In genomic region chr17:65656390-65657250, GRCh38 we compare ENCODE assay signal across 12 cellular contexts.
DNase-seq lines count a peak whose midpoint lies in the region; ATAC-seq, FAIRE-seq and TF ChIP-seq lines count a peak whose summit lies in the region.
"Had no signal": no experiment of that assay in that cellular context is flagged by ENCODE, and none has a peak within 500 bp of the region (broad histone marks: within the 10 kb centered on the region; RNA-seq: fewer than 3 reads in every experiment).

No MANE protein-coding gene starts in this region.

- H3K9me1 ChIP-seq in K562 (ENCODE audit: control insufficient read depth, insufficient read depth, low read length): no peaks in the 10 kb centered on the region

- no peaks in the 10 kb centered on the region for H3K27me3 ChIP-seq in HepG2 (ENCODE audit: control insufficient read depth in 1 of 2, insufficient read depth in 2 of 2, low read length in 2 of 2)
- H3K27me3 ChIP-seq in right lobe of liver: no peaks in the 10 kb centered on the region
- peaks cover 0 to 7% of the 10 kb centered on the region in 2 experiments; a peak in 2 of 5 replicates for H3K27me3 ChIP-seq in K562 (ENCODE audit: control insufficient read depth in 2 of 2, insufficient read depth in 2 of 2, low read length in 2 of 2)

- DNase-seq in HepG2 (ENCODE audit: low spot score): peak; percentile 80
- DNase-seq in right lobe of liver: no peak
- DNase-seq in K562 (ENCODE audit: extremely low read depth in 1 of 4, low spot score in 3 of 4): no peak
- peak; percentile 23 to 77 for DNase-seq in stimulated activated naive CD8-positive, alpha-beta T cell treated with anti-CD3 and anti-CD28 coated beads, Interleukin-15, amount 100 ng/mL, for 72 hours
- no peak for DNase-seq in osteocyte (ENCODE audit: extremely low spot score, unreplicated experiment)
- DNase-seq in ecto neural progenitor cell (ENCODE audit: low spot score): no peak
- no peak for DNase-seq in erythroblast (lab: John Stamatoyannopoulos, UW)
- DNase-seq: NCI-H526 treated with DMSO at 0.1 percent for 48 hours had no signal

- TF ChIP-seq CTCF in HepG2 (CRISPR knock-in tag; IDR thresholded peaks at IDR 0.05): no peak
- no peak for TF ChIP-seq CTCF in right lobe of liver (IDR thresholded peaks at IDR 0.05)
- no peak for TF ChIP-seq CTCF in K562 (IDR thresholded peaks at IDR 0.05 in 2 of 3, conservative IDR thresholded peaks at IDR 0.05 in 1 of 3; ENCODE audit: insufficient read depth in 2 of 3, low read depth in 1 of 3, low read length in 3 of 3)
- no peak for TF ChIP-seq CTCF in osteocyte (IDR thresholded peaks at IDR 0.05)

- no peak for TF ChIP-seq POLR2A in HepG2 (IDR thresholded peaks at IDR 0.05; ENCODE audit: insufficient read depth in 1 of 2, low read depth in 2 of 2, low read length in 2 of 2)
- no peak for TF ChIP-seq POLR2A in right lobe of liver (IDR thresholded peaks at IDR 0.05)
- TF ChIP-seq POLR2A in K562 (conservative IDR thresholded peaks at IDR 0.05): no peak
- TF ChIP-seq POLR2A in erythroblast (IDR thresholded peaks at IDR 0.05; ENCODE audit: low read length): no peak

- intact Hi-C loops in HepG2 (cut with micrococcal nuclease; ENCODE audit: unreplicated experiment) (no loop called here), right lobe of liver (cut with DNase I) (no loop called here), K562 (cut with micrococcal nuclease) (no loop called here)

- FAIRE-seq in HepG2 (lab: Jason Lieb, UNC): peak; percentile 95
- FAIRE-seq in K562 (lab: Jason Lieb, UNC): no peak

- H3K9me3 Mint-ChIP-seq in stimulated activated naive CD8-positive, alpha-beta T cell treated with anti-CD3 and anti-CD28 coated beads, Interleukin-15, amount 100 ng/mL, for 72 hours: peaks cover 0 to 8% of the 10 kb centered on the region in 2 donors
- H3K9me3 Mint-ChIP-seq in osteocyte (ENCODE audit: unreplicated experiment): no peaks in the 10 kb centered on the region
- H3K9me3 Mint-ChIP-seq: natural killer cell treated with Interleukin-12 subunit alpha and Interleukin-12 subunit beta and Interleukin-15 and Interleukin-18, amount 100 ng/mL, for 72 hours had no signal

- TF ChIP-seq EP300 in HepG2 (IDR thresholded peaks at IDR 0.05; ENCODE audit: low read depth in 2 of 2, low read length in 2 of 2): peak in 1 of 2 experiments; percentile 79; a peak in 2 of 4 replicates
- TF ChIP-seq EP300 in HepG2 (CRISPR knock-in tag; IDR thresholded peaks at IDR 0.05; ENCODE audit: borderline replicate concordance): peak; percentile 53; the same call in 1 of the 2 replicates
- no peak for TF ChIP-seq EP300 in K562 (IDR thresholded peaks at IDR 0.05; ENCODE audit: low read length)

- in situ Hi-C loops in HepG2 (cut with HindIII; ENCODE audit: extremely low pct_ligation_motif_present, low pct_unique_long_range_greater_than_20kb): no loop called here
- in situ Hi-C loops in K562 (cut with MboI): no loop called here

- WGBS in HepG2 (ENCODE audit: low lambda C conversion rate): 8% methylated on average over 7 of the region's 7 CpGs
- 44% methylated on average over 7 of the region's 7 CpGs for WGBS in right lobe of liver (ENCODE audit: insufficient coverage, low coverage, low lambda C conversion rate, missing lambda C conversion rate)
- 2% methylated on average over 7 of the region's 7 CpGs for WGBS in K562 (ENCODE audit: insufficient coverage, low coverage, missing lambda C conversion rate)

- H4K20me1 ChIP-seq in HepG2 (ENCODE audit: insufficient read depth, low read length): no peaks in the 10 kb centered on the region
- H4K20me1 ChIP-seq in K562 (replicated peaks; ENCODE audit: control insufficient read depth, insufficient read depth, low read length): no peaks in the 10 kb centered on the region

- CTCF ChIA-PET in HepG2 (lab: Yijun Ruan, JAX; ENCODE audit: low intra/inter-chr PET ratio, low total read pairs): interaction anchor here (0.8 kb wide), 1 partner anchor 138 kb away, joined by 3 read pairs; no protein-coding TSS in a partner anchor
- CTCF ChIA-PET in K562 (lab: Yijun Ruan, JAX; ENCODE audit: low intra/inter-chr PET ratio): no interaction called here

- H3K4me1 Mint-ChIP-seq in stimulated activated naive CD8-positive, alpha-beta T cell treated with anti-CD3 and anti-CD28 coated beads, Interleukin-15, amount 100 ng/mL, for 72 hours: peaks cover 19% of the 10 kb centered on the region
- H3K4me1 Mint-ChIP-seq in osteocyte (ENCODE audit: unreplicated experiment): peaks cover 4% of the 10 kb centered on the region
- H3K4me1 Mint-ChIP-seq: CD14-positive monocyte had no signal

- TF ChIP-seq RAD21 in HepG2 (CRISPR knock-in tag; IDR thresholded peaks at IDR 0.05): no peak
- no peak for TF ChIP-seq RAD21 in K562 (CRISPR knock-in tag; conservative IDR thresholded peaks at IDR 0.05 in 1 of 2, IDR thresholded peaks at IDR 0.05 in 1 of 2)

- no peaks in the 10 kb centered on the region for H3K9me3 ChIP-seq in HepG2 (ENCODE audit: low read length)
- no peaks in the 10 kb centered on the region for H3K9me3 ChIP-seq in right lobe of liver
- H3K9me3 ChIP-seq in K562 (replicated peaks; ENCODE audit: control insufficient read depth, insufficient read depth, low read depth, low read length): no peaks in the 10 kb centered on the region

- H3K27ac ChIP-seq in HepG2 (ENCODE audit: extremely low read length, insufficient read depth, low read length): peak overlapping the region; percentile 1
- H3K27ac ChIP-seq in right lobe of liver: no peak overlapping the region
- no peak overlapping the region for H3K27ac ChIP-seq in K562 (ENCODE audit: extremely low read depth, low read depth, low read length)
- H3K27ac ChIP-seq: KMS-11 had no signal

- peak overlapping the region in 1 of 2 donors; percentile 77 for H3K27ac Mint-ChIP-seq in stimulated activated naive CD8-positive, alpha-beta T cell treated with anti-CD3 and anti-CD28 coated beads, Interleukin-15, amount 100 ng/mL, for 72 hours
- no peak overlapping the region for H3K27ac Mint-ChIP-seq in osteocyte (ENCODE audit: unreplicated experiment)
- H3K27ac Mint-ChIP-seq: CD14-positive monocyte; natural killer cell treated with Interleukin-12 subunit alpha and Interleukin-12 subunit beta and Interleukin-15 and Interleukin-18, amount 100 ng/mL, for 72 hours had no signal

- no peaks in the 10 kb centered on the region for H3K36me3 Mint-ChIP-seq in osteocyte (ENCODE audit: unreplicated experiment)
- H3K36me3 Mint-ChIP-seq: CD14-positive monocyte; natural killer cell treated with Interleukin-12 subunit alpha and Interleukin-12 subunit beta and Interleukin-15 and Interleukin-18, amount 100 ng/mL, for 72 hours had no signal

- H3K36me3 ChIP-seq in HepG2 (replicated peaks in 1 of 2; ENCODE audit: control insufficient read depth in 1 of 2, insufficient read depth in 2 of 2, low read length in 2 of 2) (no peaks in the 10 kb centered on the region), right lobe of liver (no peaks in the 10 kb centered on the region), K562 (ENCODE audit: control insufficient read depth, insufficient read depth, low read length) (no peaks in the 10 kb centered on the region)

- peak overlapping the region; percentile 43 for H3K4me2 ChIP-seq in HepG2 (ENCODE audit: low read depth, low read length)
- H3K4me2 ChIP-seq in K562 (ENCODE audit: insufficient read depth, low read length): no peak overlapping the region
- H3K4me2 ChIP-seq: KMS-11 had no signal

- H3K27me3 Mint-ChIP-seq in stimulated activated naive CD8-positive, alpha-beta T cell treated with anti-CD3 and anti-CD28 coated beads, Interleukin-15, amount 100 ng/mL, for 72 hours: peaks cover 13% of the 10 kb centered on the region
- no peaks in the 10 kb centered on the region for H3K27me3 Mint-ChIP-seq in osteocyte (ENCODE audit: unreplicated experiment)

- H3K79me2 ChIP-seq in HepG2 (ENCODE audit: insufficient read depth, low read length): no peaks in the 10 kb centered on the region
- H3K79me2 ChIP-seq in K562 (ENCODE audit: control insufficient read depth, insufficient read depth, low read length): no peaks in the 10 kb centered on the region

- BruUV-seq in HepG2 (replicated peaks; lab: Mats Ljungman, UMichigan) (no TSS peak), K562 (replicated peaks; lab: Mats Ljungman, UMichigan) (no TSS peak)

- ATAC-seq in HepG2 (peak; percentile 75), right lobe of liver (no peak), HG03108 (IDR thresholded peaks at IDR 0.05; ENCODE audit: unreplicated experiment) (peak; percentile 49), K562 (no peak)
- ATAC-seq in stimulated activated naive CD8-positive, alpha-beta T cell treated with anti-CD3 and anti-CD28 coated beads, Interleukin-15, amount 100 ng/mL, for 72 hours: peak; percentile 98

- no peak overlapping the region for H2AFZ ChIP-seq in HepG2 (ENCODE audit: low read length)
- H2AFZ ChIP-seq in K562 (ENCODE audit: low read depth, low read length): no peak overlapping the region

- H3K4me3 Mint-ChIP-seq in stimulated activated naive CD8-positive, alpha-beta T cell treated with anti-CD3 and anti-CD28 coated beads, Interleukin-15, amount 100 ng/mL, for 72 hours: no peak overlapping the region
- no peak overlapping the region for H3K4me3 Mint-ChIP-seq in osteocyte (ENCODE audit: unreplicated experiment)
- H3K4me3 Mint-ChIP-seq: CD14-positive monocyte; natural killer cell treated with Interleukin-12 subunit alpha and Interleukin-12 subunit beta and Interleukin-15 and Interleukin-18, amount 100 ng/mL, for 72 hours had no signal

- POLR2A ChIA-PET in HepG2 (lab: Yijun Ruan, JAX) (interaction anchor here (0.9 to 1.6 kb wide), 9 partner anchors 9 to 98 kb away, joined by 3 to 10 read pairs (median 5); partner anchors contain the start of gene AXIN2), K562 (lab: Yijun Ruan, JAX) (no interaction called here)

- H3K4me1 ChIP-seq in HepG2 (ENCODE audit: insufficient read depth, low read length): peaks cover 44% of the 10 kb centered on the region
- H3K4me1 ChIP-seq in right lobe of liver: no peaks in the 10 kb centered on the region
- peaks cover 0 to 7% of the 10 kb centered on the region in 2 experiments; a peak in 2 of 5 replicates for H3K4me1 ChIP-seq in K562 (replicated peaks in 1 of 2; ENCODE audit: control insufficient read depth in 2 of 2, insufficient read depth in 2 of 2, low read length in 2 of 2)

- H3K9ac ChIP-seq in HepG2 (ENCODE audit: insufficient read depth, low read depth, low read length): no peak overlapping the region
- H3K9ac ChIP-seq in K562 (ENCODE audit: insufficient read depth in 1 of 2, low read depth in 2 of 2, low read length in 2 of 2): no peak overlapping the region
- H3K9ac ChIP-seq: KMS-11 had no signal

- no peak overlapping the region for H3K4me3 ChIP-seq in HepG2 (replicated peaks in 1 of 3; ENCODE audit: insufficient read depth in 1 of 3, low read depth in 2 of 3, low read length in 3 of 3)
- no peak overlapping the region for H3K4me3 ChIP-seq in right lobe of liver
- no peak overlapping the region for H3K4me3 ChIP-seq in K562

TF ChIP-seq in HepG2, 621 proteins besides CTCF, POLR2A, EP300 and RAD21 (continues in another document):
- TF ChIP-seq SUZ12 (IDR thresholded peaks at IDR 0.05; ENCODE audit: low read depth, low read length): no peak
- no peak for TF ChIP-seq ZBTB8A (CRISPR knock-in tag; IDR thresholded peaks at IDR 0.05; ENCODE audit: borderline replicate concordance, low read depth)

TF ChIP-seq in K562, 482 proteins besides CTCF, POLR2A, EP300 and RAD21 (continues in another document):
- TF ChIP-seq FOSL1 (tag; conservative IDR thresholded peaks at IDR 0.05) (peak; percentile 69), TBP (optimal IDR thresholded peaks at IDR 0.05; ENCODE audit: low read depth, low read length) (no peak)

Comparison
In these comparisons a context has a peak if more than half of its experiments do, and no peak if none do; other contexts are left out.
1. ATAC-seq: peak in HepG2 (single experiment), HG03108 (single experiment) and stimulated activated naive CD8-positive, alpha-beta T cell treated with anti-CD3 and anti-CD28 coated beads, Interleukin-15, amount 100 ng/mL, for 72 hours (single experiment); none in right lobe of liver (0 of 4) and K562 (single experiment).
2. DNase-seq: peak in HepG2 (single experiment) and stimulated activated naive CD8-positive, alpha-beta T cell treated with anti-CD3 and anti-CD28 coated beads, Interleukin-15, amount 100 ng/mL, for 72 hours (2 of 2); none in right lobe of liver (0 of 3), K562 (0 of 4), osteocyte (single experiment), ecto neural progenitor cell (single experiment) and erythroblast (0 of 2).
3. Of the 241 proteins assayed by ChIP-seq in both HepG2 and K562: peak only in HepG2: ARID3A, ATF1, ATF3, BCL6, EP300, FOXA3 and 23 more; only in K562: FOSL1; in both: none; in neither: 203; mixed calls (peak in some experiments, not most) for 8.